25 cellular contexts compared by ENCODE assay signal in genomic region chr5:124555179-124555578, GRCh38.
"Had no signal": no experiment of that assay in that cellular context is flagged by ENCODE, and none has a peak within 500 bp of the region (broad histone marks: within the 10 kb centered on the region; RNA-seq: fewer than 3 reads in every experiment).

No MANE protein-coding gene starts in this region.

- H3K9me3 Mint-ChIP-seq: natural killer cell treated with Interleukin-12 subunit alpha and Interleukin-12 subunit beta and Interleukin-15 and Interleukin-18, amount 100 ng/mL, for 72 hours had no signal

- DNase-seq: activated CD4-positive, alpha-beta memory T cell treated with anti-CD3 and anti-CD28 coated beads for 36 hours; activated CD4-positive, alpha-beta T cell treated with anti-CD3 and anti-CD28 coated beads for 48 hours; activated CD8-positive, alpha-beta memory T cell treated with anti-CD3 and anti-CD28 coated beads, Interleukin-2, amount 10 ng/mL, durations not matched to agents 7 days and 5 days; activated gamma-delta T cell; activated naive CD4-positive, alpha-beta T cell treated with anti-CD3 and anti-CD28 coated beads, Interleukin-2, amount 50 U/mL, for 16 hours; activated T-cell treated with anti-CD3 and anti-CD28 coated beads for 4 hours; anterior cingulate cortex; colonic mucosa; dorsolateral prefrontal cortex; effector memory CD8-positive, alpha-beta T cell; esophagus squamous epithelium; kidney; occipital lobe; posterior cingulate gyrus; small intestine; stimulated activated CD4-positive, alpha-beta T cell treated with anti-CD3 and anti-CD28 coated beads, Interleukin-2, amount 100 ng/mL, for 24 hours; stomach; T-helper 2 cell; transverse colon had no signal

- H3K4me3 Mint-ChIP-seq: activated CD4-positive, alpha-beta memory T cell treated with anti-CD3 and anti-CD28 coated beads for 36 hours; activated CD8-positive, alpha-beta memory T cell treated with anti-CD3 and anti-CD28 coated beads, Interleukin-2, amount 10 ng/mL, durations not matched to agents 7 days and 5 days; brain; central memory CD8-positive, alpha-beta T cell; effector memory CD8-positive, alpha-beta T cell; natural killer cell treated with Interleukin-12 subunit alpha and Interleukin-12 subunit beta and Interleukin-15 and Interleukin-18, amount 100 ng/mL, for 72 hours; stimulated activated effector memory CD8-positive, alpha-beta T cell treated with anti-CD3 and anti-CD28 coated beads, Interleukin-12 subunit alpha, Interleukin-12 subunit beta, amount 100 ng/mL, for 72 hours had no signal

- H3K9me3 ChIP-seq: colonic mucosa, esophagus squamous epithelium, stomach, transverse colon, vagina had no signal

- H3K36me3 Mint-ChIP-seq: activated CD4-positive, alpha-beta memory T cell treated with anti-CD3 and anti-CD28 coated beads for 36 hours; activated CD8-positive, alpha-beta memory T cell treated with anti-CD3 and anti-CD28 coated beads, Interleukin-2, amount 10 ng/mL, durations not matched to agents 7 days and 5 days; brain; natural killer cell treated with Interleukin-12 subunit alpha and Interleukin-12 subunit beta and Interleukin-15 and Interleukin-18, amount 100 ng/mL, for 72 hours; stimulated activated effector memory CD8-positive, alpha-beta T cell treated with anti-CD3 and anti-CD28 coated beads, Interleukin-12 subunit alpha, Interleukin-12 subunit beta, amount 100 ng/mL, for 72 hours had no signal

- H3K27me3 ChIP-seq: colonic mucosa, dorsolateral prefrontal cortex, esophagus squamous epithelium, stomach, transverse colon, vagina had no signal

- FAIRE-seq: kidney, small intestine had no signal

- H3K4me1 ChIP-seq: colonic mucosa, esophagus squamous epithelium, stomach, transverse colon, vagina had no signal

- H3K4me1 Mint-ChIP-seq: activated CD8-positive, alpha-beta memory T cell treated with anti-CD3 and anti-CD28 coated beads, Interleukin-2, amount 10 ng/mL, durations not matched to agents 7 days and 5 days; central memory CD8-positive, alpha-beta T cell; stimulated activated effector memory CD8-positive, alpha-beta T cell treated with anti-CD3 and anti-CD28 coated beads, Interleukin-12 subunit alpha, Interleukin-12 subunit beta, amount 100 ng/mL, for 72 hours had no signal

- H3K4me3 ChIP-seq: colonic mucosa, dorsolateral prefrontal cortex, esophagus squamous epithelium, lung, stomach, transverse colon, vagina had no signal

- H3K36me3 ChIP-seq: colonic mucosa, esophagus squamous epithelium, stomach, transverse colon, vagina had no signal

- H3K27ac Mint-ChIP-seq: activated CD4-positive, alpha-beta memory T cell treated with anti-CD3 and anti-CD28 coated beads for 36 hours; activated CD8-positive, alpha-beta memory T cell treated with anti-CD3 and anti-CD28 coated beads, Interleukin-2, amount 10 ng/mL, durations not matched to agents 7 days and 5 days; effector memory CD8-positive, alpha-beta T cell; natural killer cell treated with Interleukin-12 subunit alpha and Interleukin-12 subunit beta and Interleukin-15 and Interleukin-18, amount 100 ng/mL, for 72 hours; stimulated activated effector memory CD8-positive, alpha-beta T cell treated with anti-CD3 and anti-CD28 coated beads, Interleukin-12 subunit alpha, Interleukin-12 subunit beta, amount 100 ng/mL, for 72 hours had no signal

- H3K27ac ChIP-seq: colonic mucosa, esophagus squamous epithelium, stomach, transverse colon, vagina had no signal

- H3K27me3 Mint-ChIP-seq: activated CD4-positive, alpha-beta memory T cell treated with anti-CD3 and anti-CD28 coated beads for 36 hours; activated CD8-positive, alpha-beta memory T cell treated with anti-CD3 and anti-CD28 coated beads, Interleukin-2, amount 10 ng/mL, durations not matched to agents 7 days and 5 days; brain; central memory CD8-positive, alpha-beta T cell; effector memory CD8-positive, alpha-beta T cell had no signal
